9 cellular contexts compared by ENCODE assay signal in the genomic region with DNA sequence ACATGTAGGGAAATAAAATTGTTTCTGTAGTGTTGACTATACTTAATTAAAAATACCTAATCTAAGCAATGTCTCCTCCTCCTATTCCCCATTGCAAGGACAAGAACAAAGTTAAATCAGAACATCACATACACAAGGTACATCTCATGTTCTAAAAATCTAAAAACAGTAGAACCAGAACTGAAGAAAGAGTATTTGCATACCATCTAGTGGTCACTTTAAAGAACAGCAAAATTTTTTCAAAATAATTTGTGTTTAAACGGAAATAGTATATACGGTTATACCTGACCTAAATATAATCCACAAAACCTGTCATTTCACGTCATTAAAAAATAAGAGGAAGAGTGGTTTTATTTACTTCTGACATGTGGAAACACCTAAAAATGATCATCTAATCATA.
A peak's percentile ranks its signal among the peaks of the same experiment; 100 is the strongest.
DNase-seq lines count a peak whose midpoint lies in the region; ATAC-seq and TF ChIP-seq lines count a peak whose summit lies in the region.
"Had no signal": no experiment of that assay in that cellular context is flagged by ENCODE, and none has a peak within 500 bp of the region (broad histone marks: within the 10 kb centered on the region; RNA-seq: fewer than 3 reads in every experiment).

No MANE protein-coding gene starts in this region.

- H3K4me3 ChIP-seq in OCI-LY3 (ENCODE audit: low read length) (no peak overlapping the region), foreskin fibroblast (ENCODE audit: low read depth in 1 of 2, low read length in 2 of 2) (no peak overlapping the region)
- H3K4me3 ChIP-seq: K562 had no signal

- H2AFZ ChIP-seq in OCI-LY3 (ENCODE audit: low read depth, low read length) = no peak overlapping the region

- ATAC-seq in HG03520 (IDR thresholded peaks at IDR 0.05; ENCODE audit: unreplicated experiment) (peak; percentile 54), HG02610 (IDR thresholded peaks at IDR 0.05; ENCODE audit: unreplicated experiment) (no peak), HG03571 (IDR thresholded peaks at IDR 0.05; ENCODE audit: unreplicated experiment) (no peak)
- ATAC-seq: K562 had no signal

- POLR2A ChIA-PET in GM10248 (lab: Yijun Ruan, JAX) = no interaction called here

- H3K27me3 ChIP-seq in OCI-LY3 (ENCODE audit: low read depth, low read length) = no peaks in the 10 kb centered on the region

- no peak overlapping the region for H3K27ac ChIP-seq in OCI-LY3 (ENCODE audit: low read length)

- DNase-seq in GM10248 (ENCODE audit: extremely low spot score) (no peak), foreskin fibroblast (peak in 1 of 2 donors; percentile 1), retina (no peak)
- DNase-seq in activated CD4-positive, CD25-positive, alpha-beta regulatory T cell (lab: John Stamatoyannopoulos, UW) = no peak

- H3K4me2 ChIP-seq in OCI-LY3 (ENCODE audit: low read length) = no peak overlapping the region

- TF ChIP-seq CTCF in GM10248 (IDR thresholded peaks at IDR 0.05; ENCODE audit: control extremely low read depth, extremely low read depth, low read depth, missing control alignments) (peak; percentile 17), OCI-LY3 (IDR thresholded peaks at IDR 0.05; ENCODE audit: low read depth, low read length) (peak; percentile 65), foreskin fibroblast (IDR thresholded peaks at IDR 0.05; ENCODE audit: low read depth, low read length) (peak; percentile 29)

- H3K4me1 ChIP-seq in OCI-LY3 (ENCODE audit: low read length) = no peaks in the 10 kb centered on the region

- no peaks in the 10 kb centered on the region for H3K79me2 ChIP-seq in OCI-LY3 (ENCODE audit: low read length)

- H4K20me1 ChIP-seq in OCI-LY3 (ENCODE audit: insufficient read depth, low read length) = no peaks in the 10 kb centered on the region

- no peaks in the 10 kb centered on the region for H3K36me3 ChIP-seq in OCI-LY3 (replicated peaks; ENCODE audit: low read depth, low read length)

- no peak overlapping the region for H3K9ac ChIP-seq in OCI-LY3 (ENCODE audit: low read length)

- CTCF ChIA-PET in GM10248 (lab: Yijun Ruan, JAX) = interaction anchor here (0.8 to 1.6 kb wide), 6 partner anchors 12 to 241 kb away, joined by 3 to 5 read pairs (median 3); no protein-coding TSS in a partner anchor

- H3K9me3 ChIP-seq in OCI-LY3 (ENCODE audit: insufficient read depth, low read length) = no peaks in the 10 kb centered on the region
